ENCODE assay signal across 2 cellular contexts in the genomic region with DNA sequence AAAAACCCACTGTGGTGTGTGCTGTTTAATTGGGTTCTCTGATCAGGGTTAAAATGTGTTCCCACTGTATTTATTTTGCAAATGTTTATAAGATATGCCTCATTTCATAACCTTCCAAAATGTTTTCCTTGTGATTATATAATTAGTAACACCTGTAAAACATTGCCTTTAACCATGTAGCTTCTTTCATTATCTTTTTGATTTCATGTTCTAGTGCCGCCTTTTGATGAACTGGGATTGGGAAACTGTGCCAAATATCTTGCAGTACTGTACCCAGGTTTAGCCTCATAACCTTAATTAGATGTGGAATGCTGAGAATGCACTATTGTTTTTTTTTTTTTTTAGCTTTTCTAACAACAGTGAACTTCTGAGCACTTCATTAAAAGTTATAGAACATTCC.
TF ChIP-seq lines count a peak whose summit lies in the region.

No MANE protein-coding gene starts in this region.

TF ChIP-seq in A549, 52 proteins besides CTCF, POLR2A, EP300 and RAD21:
- TF ChIP-seq RFX5 (IDR thresholded peaks at IDR 0.05) (no peak), NFE2L2 (conservative IDR thresholded peaks at IDR 0.05; ENCODE audit: low read length) (no peak)

TF ChIP-seq in HepG2, 621 proteins besides CTCF, POLR2A, EP300 and RAD21:
- TF ChIP-seq ZNF83 (CRISPR knock-in tag; IDR thresholded peaks at IDR 0.05; ENCODE audit: borderline replicate concordance) (no peak), PHF20 (CRISPR knock-in tag; IDR thresholded peaks at IDR 0.05) (no peak), POLR2AphosphoS2 (IDR thresholded peaks at IDR 0.05; ENCODE audit: low read depth, low read length) (no peak)
- TF ChIP-seq, protein P1, sequence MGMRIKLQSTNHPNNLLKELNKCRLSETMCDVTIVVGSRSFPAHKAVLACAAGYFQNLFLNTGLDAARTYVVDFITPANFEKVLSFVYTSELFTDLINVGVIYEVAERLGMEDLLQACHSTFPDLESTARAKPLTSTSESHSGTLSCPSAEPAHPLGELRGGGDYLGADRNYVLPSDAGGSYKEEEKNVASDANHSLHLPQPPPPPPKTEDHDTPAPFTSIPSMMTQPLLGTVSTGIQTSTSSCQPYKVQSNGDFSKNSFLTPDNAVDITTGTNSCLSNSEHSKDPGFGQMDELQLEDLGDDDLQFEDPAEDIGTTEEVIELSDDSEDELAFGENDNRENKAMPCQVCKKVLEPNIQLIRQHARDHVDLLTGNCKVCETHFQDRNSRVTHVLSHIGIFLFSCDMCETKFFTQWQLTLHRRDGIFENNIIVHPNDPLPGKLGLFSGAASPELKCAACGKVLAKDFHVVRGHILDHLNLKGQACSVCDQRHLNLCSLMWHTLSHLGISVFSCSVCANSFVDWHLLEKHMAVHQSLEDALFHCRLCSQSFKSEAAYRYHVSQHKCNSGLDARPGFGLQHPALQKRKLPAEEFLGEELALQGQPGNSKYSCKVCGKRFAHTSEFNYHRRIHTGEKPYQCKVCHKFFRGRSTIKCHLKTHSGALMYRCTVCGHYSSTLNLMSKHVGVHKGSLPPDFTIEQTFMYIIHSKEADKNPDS (CRISPR knock-in tag; IDR thresholded peaks at IDR 0.05) = no peak
TF ChIP-seq in HepG2: peak in this region for 0.
